Comparison of ENCODE assay signal across 1 cellular context in the genomic region with DNA sequence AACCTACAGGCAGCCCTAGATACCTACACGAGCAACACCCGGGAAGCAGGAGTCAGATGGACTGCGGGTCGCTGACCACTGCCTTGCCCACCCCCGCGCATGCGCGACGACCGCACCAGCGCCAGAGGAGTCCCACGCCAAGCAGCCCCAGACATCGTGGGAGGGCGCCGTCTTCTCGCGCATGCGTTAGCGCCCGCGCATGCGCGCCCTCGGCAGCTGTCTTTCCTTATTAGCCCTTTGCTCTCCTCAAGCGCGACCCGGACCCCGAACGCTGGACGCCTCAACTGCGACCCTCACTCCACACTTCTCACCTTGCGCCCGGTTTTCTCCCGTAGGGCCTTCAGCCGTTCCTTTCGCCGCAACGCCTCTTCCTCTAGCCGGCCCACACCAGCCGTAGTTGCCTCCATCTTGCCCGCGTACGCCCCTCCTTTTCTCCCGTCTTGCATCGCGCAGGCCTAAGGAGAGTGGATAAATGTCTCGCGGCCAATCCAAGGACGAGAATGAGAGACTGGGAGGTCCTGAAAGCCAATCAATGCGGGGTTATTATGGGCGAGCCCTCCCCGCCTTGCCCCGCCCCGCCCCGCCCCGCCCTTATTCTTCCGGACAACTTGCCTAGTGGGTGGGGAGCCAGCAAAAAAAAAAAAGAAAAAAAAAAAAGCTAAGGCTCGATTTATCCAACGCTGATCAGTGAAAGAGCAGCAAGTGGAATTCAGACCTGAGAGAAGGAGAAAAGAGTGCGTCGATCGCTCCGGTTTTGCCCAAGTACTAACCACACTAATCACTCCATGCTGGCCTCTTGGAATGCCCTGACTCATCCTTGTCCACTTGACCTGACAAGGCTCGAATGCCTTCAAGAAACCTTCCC.
TF ChIP-seq lines count a peak whose summit lies in the region.

A gene (minus strand): TSS at position 420 of the 865 bp plus-strand sequence. CDS start 13 bp downstream, at position 407.

TF ChIP-seq in HepG2, 621 proteins besides CTCF, POLR2A, EP300 and RAD21 (continued from another document and continues in another):
- TF ChIP-seq, protein P1, sequence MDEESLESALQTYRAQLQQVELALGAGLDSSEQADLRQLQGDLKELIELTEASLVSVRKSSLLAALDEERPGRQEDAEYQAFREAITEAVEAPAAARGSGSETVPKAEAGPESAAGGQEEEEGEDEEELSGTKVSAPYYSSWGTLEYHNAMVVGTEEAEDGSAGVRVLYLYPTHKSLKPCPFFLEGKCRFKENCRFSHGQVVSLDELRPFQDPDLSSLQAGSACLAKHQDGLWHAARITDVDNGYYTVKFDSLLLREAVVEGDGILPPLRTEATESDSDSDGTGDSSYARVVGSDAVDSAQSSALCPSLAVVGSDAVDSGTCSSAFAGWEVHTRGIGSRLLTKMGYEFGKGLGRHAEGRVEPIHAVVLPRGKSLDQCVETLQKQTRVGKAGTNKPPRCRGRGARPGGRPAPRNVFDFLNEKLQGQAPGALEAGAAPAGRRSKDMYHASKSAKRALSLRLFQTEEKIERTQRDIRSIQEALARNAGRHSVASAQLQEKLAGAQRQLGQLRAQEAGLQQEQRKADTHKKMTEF (CRISPR knock-in tag; IDR thresholded peaks at IDR 0.05), result peak; percentile 73; the same call in 1 of the 2 replicates
- no peak for TF ChIP-seq TOE1 (CRISPR knock-in tag; IDR thresholded peaks at IDR 0.05)
- TF ChIP-seq RFX5 (IDR thresholded peaks at IDR 0.05; ENCODE audit: low read depth, low read length), result no peak
- peak; percentile 16; the same call in 1 of the 2 replicates for TF ChIP-seq ZNF83 (CRISPR knock-in tag; IDR thresholded peaks at IDR 0.05; ENCODE audit: borderline replicate concordance)
- TF ChIP-seq ZNF354B (CRISPR knock-in tag; IDR thresholded peaks at IDR 0.05), result no peak
- peak; percentile 78 for TF ChIP-seq ZBTB20 (CRISPR knock-in tag; IDR thresholded peaks at IDR 0.05; ENCODE audit: borderline replicate concordance, low read depth)
- peak; percentile 83 for TF ChIP-seq GATAD2A (CRISPR knock-in tag; IDR thresholded peaks at IDR 0.05)
- TF ChIP-seq RNF2 (conservative IDR thresholded peaks at IDR 0.05; ENCODE audit: low read depth), result 0 out of 2 replicates have a peak, but pooled peaks have one; percentile 33
- no peak for TF ChIP-seq NKX3-1 (CRISPR knock-in tag; IDR thresholded peaks at IDR 0.05)
- TF ChIP-seq MIER3 (CRISPR knock-in tag; IDR thresholded peaks at IDR 0.05; ENCODE audit: borderline replicate concordance), result peak; percentile 61; the same call in 1 of the 2 replicates
- TF ChIP-seq ZNF7 (CRISPR knock-in tag; IDR thresholded peaks at IDR 0.05), result no peak
- peak; percentile 56 for TF ChIP-seq HNRNPLL (IDR thresholded peaks at IDR 0.05; ENCODE audit: low read depth, low read length, poor library complexity, severe bottlenecking)
- TF ChIP-seq SOX6 (IDR thresholded peaks at IDR 0.05), result no peak
- TF ChIP-seq SOX6 (CRISPR knock-in tag; IDR thresholded peaks at IDR 0.05), result peak; percentile 46; the same call in 1 of the 2 replicates
- TF ChIP-seq ZNF678 (CRISPR knock-in tag; IDR thresholded peaks at IDR 0.05), result no peak
- TF ChIP-seq ZZZ3 (CRISPR knock-in tag; IDR thresholded peaks at IDR 0.05; ENCODE audit: borderline replicate concordance), result no peak
- TF ChIP-seq MAFK (conservative IDR thresholded peaks at IDR 0.05 in 1 of 2, IDR thresholded peaks at IDR 0.05 in 1 of 2; ENCODE audit: low read length in 2 of 2), result no peak
- TF ChIP-seq, protein P2, sequence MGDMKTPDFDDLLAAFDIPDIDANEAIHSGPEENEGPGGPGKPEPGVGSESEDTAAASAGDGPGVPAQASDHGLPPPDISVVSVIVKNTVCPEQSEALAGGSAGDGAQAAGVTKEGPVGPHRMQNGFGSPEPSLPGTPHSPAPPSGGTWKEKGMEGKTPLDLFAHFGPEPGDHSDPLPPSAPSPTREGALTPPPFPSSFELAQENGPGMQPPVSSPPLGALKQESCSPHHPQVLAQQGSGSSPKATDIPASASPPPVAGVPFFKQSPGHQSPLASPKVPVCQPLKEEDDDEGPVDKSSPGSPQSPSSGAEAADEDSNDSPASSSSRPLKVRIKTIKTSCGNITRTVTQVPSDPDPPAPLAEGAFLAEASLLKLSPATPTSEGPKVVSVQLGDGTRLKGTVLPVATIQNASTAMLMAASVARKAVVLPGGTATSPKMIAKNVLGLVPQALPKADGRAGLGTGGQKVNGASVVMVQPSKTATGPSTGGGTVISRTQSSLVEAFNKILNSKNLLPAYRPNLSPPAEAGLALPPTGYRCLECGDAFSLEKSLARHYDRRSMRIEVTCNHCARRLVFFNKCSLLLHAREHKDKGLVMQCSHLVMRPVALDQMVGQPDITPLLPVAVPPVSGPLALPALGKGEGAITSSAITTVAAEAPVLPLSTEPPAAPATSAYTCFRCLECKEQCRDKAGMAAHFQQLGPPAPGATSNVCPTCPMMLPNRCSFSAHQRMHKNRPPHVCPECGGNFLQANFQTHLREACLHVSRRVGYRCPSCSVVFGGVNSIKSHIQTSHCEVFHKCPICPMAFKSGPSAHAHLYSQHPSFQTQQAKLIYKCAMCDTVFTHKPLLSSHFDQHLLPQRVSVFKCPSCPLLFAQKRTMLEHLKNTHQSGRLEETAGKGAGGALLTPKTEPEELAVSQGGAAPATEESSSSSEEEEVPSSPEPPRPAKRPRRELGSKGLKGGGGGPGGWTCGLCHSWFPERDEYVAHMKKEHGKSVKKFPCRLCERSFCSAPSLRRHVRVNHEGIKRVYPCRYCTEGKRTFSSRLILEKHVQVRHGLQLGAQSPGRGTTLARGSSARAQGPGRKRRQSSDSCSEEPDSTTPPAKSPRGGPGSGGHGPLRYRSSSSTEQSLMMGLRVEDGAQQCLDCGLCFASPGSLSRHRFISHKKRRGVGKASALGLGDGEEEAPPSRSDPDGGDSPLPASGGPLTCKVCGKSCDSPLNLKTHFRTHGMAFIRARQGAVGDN (CRISPR knock-in tag; IDR thresholded peaks at IDR 0.05), result peak; percentile 92
- no peak for TF ChIP-seq TRIM24 (CRISPR knock-in tag; IDR thresholded peaks at IDR 0.05)
- TF ChIP-seq, protein P3, sequence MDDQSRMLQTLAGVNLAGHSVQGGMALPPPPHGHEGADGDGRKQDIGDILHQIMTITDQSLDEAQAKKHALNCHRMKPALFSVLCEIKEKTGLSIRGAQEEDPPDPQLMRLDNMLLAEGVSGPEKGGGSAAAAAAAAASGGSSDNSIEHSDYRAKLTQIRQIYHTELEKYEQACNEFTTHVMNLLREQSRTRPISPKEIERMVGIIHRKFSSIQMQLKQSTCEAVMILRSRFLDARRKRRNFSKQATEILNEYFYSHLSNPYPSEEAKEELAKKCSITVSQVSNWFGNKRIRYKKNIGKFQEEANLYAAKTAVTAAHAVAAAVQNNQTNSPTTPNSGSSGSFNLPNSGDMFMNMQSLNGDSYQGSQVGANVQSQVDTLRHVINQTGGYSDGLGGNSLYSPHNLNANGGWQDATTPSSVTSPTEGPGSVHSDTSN (CRISPR knock-in tag; IDR thresholded peaks at IDR 0.05; ENCODE audit: borderline replicate concordance), result no peak
- TF ChIP-seq, protein P4, sequence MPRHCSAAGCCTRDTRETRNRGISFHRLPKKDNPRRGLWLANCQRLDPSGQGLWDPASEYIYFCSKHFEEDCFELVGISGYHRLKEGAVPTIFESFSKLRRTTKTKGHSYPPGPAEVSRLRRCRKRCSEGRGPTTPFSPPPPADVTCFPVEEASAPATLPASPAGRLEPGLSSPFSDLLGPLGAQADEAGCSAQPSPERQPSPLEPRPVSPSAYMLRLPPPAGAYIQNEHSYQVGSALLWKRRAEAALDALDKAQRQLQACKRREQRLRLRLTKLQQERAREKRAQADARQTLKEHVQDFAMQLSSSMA (CRISPR knock-in tag; IDR thresholded peaks at IDR 0.05), result 0 out of 2 replicates have a peak, but pooled peaks have one; percentile 3
- TF ChIP-seq, protein P5, sequence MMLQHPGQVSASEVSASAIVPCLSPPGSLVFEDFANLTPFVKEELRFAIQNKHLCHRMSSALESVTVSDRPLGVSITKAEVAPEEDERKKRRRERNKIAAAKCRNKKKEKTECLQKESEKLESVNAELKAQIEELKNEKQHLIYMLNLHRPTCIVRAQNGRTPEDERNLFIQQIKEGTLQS (CRISPR knock-in tag; IDR thresholded peaks at IDR 0.05), result 0 out of 2 replicates have a peak, but pooled peaks have one; percentile 6
- no peak for TF ChIP-seq TAF15 (IDR thresholded peaks at IDR 0.05; ENCODE audit: low read depth, low read length, poor library complexity, severe bottlenecking)
- no peak for TF ChIP-seq ETV6 (CRISPR knock-in tag; conservative IDR thresholded peaks at IDR 0.05)
- TF ChIP-seq ZNF136 (CRISPR knock-in tag; IDR thresholded peaks at IDR 0.05; ENCODE audit: low read depth), result 0 out of 2 replicates have a peak, but pooled peaks have one; percentile 17
- peak; percentile 94 for TF ChIP-seq SRF (IDR thresholded peaks at IDR 0.05; ENCODE audit: low read depth, low read length)
- TF ChIP-seq, protein P6, sequence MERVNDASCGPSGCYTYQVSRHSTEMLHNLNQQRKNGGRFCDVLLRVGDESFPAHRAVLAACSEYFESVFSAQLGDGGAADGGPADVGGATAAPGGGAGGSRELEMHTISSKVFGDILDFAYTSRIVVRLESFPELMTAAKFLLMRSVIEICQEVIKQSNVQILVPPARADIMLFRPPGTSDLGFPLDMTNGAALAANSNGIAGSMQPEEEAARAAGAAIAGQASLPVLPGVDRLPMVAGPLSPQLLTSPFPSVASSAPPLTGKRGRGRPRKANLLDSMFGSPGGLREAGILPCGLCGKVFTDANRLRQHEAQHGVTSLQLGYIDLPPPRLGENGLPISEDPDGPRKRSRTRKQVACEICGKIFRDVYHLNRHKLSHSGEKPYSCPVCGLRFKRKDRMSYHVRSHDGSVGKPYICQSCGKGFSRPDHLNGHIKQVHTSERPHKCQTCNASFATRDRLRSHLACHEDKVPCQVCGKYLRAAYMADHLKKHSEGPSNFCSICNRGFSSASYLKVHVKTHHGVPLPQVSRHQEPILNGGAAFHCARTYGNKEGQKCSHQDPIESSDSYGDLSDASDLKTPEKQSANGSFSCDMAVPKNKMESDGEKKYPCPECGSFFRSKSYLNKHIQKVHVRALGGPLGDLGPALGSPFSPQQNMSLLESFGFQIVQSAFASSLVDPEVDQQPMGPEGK (CRISPR knock-in tag; IDR thresholded peaks at IDR 0.05), result peak; percentile 31
- peak; percentile 77 for TF ChIP-seq ZNF883 (CRISPR knock-in tag; IDR thresholded peaks at IDR 0.05; ENCODE audit: not compliant biosample characterization)
- TF ChIP-seq, protein P7, sequence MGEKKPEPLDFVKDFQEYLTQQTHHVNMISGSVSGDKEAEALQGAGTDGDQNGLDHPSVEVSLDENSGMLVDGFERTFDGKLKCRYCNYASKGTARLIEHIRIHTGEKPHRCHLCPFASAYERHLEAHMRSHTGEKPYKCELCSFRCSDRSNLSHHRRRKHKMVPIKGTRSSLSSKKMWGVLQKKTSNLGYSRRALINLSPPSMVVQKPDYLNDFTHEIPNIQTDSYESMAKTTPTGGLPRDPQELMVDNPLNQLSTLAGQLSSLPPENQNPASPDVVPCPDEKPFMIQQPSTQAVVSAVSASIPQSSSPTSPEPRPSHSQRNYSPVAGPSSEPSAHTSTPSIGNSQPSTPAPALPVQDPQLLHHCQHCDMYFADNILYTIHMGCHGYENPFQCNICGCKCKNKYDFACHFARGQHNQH (CRISPR knock-in tag; IDR thresholded peaks at IDR 0.05), result peak; percentile 59; the same call in 1 of the 2 replicates
- peak; percentile 18; the same call in 1 of the 2 replicates for TF ChIP-seq ZNF709 (CRISPR knock-in tag; IDR thresholded peaks at IDR 0.05)
- TF ChIP-seq, protein P8, sequence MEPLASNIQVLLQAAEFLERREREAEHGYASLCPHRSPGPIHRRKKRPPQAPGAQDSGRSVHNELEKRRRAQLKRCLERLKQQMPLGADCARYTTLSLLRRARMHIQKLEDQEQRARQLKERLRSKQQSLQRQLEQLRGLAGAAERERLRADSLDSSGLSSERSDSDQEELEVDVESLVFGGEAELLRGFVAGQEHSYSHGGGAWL (CRISPR knock-in tag; IDR thresholded peaks at IDR 0.05), result peak; percentile 78
- no peak for TF ChIP-seq RBM39 (IDR thresholded peaks at IDR 0.05; ENCODE audit: low read depth, low read length, poor library complexity, severe bottlenecking)
- no peak for TF ChIP-seq SMAD9 (CRISPR knock-in tag; IDR thresholded peaks at IDR 0.05)
- no peak for TF ChIP-seq NR2F6 (IDR thresholded peaks at IDR 0.05)
- no peak for TF ChIP-seq NR2F6 (CRISPR knock-in tag; IDR thresholded peaks at IDR 0.05)
- TF ChIP-seq, protein P9, sequence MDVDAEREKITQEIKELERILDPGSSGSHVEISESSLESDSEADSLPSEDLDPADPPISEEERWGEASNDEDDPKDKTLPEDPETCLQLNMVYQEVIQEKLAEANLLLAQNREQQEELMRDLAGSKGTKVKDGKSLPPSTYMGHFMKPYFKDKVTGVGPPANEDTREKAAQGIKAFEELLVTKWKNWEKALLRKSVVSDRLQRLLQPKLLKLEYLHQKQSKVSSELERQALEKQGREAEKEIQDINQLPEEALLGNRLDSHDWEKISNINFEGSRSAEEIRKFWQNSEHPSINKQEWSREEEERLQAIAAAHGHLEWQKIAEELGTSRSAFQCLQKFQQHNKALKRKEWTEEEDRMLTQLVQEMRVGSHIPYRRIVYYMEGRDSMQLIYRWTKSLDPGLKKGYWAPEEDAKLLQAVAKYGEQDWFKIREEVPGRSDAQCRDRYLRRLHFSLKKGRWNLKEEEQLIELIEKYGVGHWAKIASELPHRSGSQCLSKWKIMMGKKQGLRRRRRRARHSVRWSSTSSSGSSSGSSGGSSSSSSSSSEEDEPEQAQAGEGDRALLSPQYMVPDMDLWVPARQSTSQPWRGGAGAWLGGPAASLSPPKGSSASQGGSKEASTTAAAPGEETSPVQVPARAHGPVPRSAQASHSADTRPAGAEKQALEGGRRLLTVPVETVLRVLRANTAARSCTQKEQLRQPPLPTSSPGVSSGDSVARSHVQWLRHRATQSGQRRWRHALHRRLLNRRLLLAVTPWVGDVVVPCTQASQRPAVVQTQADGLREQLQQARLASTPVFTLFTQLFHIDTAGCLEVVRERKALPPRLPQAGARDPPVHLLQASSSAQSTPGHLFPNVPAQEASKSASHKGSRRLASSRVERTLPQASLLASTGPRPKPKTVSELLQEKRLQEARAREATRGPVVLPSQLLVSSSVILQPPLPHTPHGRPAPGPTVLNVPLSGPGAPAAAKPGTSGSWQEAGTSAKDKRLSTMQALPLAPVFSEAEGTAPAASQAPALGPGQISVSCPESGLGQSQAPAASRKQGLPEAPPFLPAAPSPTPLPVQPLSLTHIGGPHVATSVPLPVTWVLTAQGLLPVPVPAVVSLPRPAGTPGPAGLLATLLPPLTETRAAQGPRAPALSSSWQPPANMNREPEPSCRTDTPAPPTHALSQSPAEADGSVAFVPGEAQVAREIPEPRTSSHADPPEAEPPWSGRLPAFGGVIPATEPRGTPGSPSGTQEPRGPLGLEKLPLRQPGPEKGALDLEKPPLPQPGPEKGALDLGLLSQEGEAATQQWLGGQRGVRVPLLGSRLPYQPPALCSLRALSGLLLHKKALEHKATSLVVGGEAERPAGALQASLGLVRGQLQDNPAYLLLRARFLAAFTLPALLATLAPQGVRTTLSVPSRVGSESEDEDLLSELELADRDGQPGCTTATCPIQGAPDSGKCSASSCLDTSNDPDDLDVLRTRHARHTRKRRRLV (CRISPR knock-in tag; IDR thresholded peaks at IDR 0.05), result peak; percentile 58; the same call in 1 of the 2 replicates
- TF ChIP-seq U2AF2 (IDR thresholded peaks at IDR 0.05; ENCODE audit: low read depth, low read length), result no peak
- TF ChIP-seq ZNF10 (CRISPR knock-in tag; IDR thresholded peaks at IDR 0.05; ENCODE audit: borderline replicate concordance, low read depth), result no peak
- no peak for TF ChIP-seq ZNF543 (CRISPR knock-in tag; IDR thresholded peaks at IDR 0.05)
- TF ChIP-seq ZNF451 (CRISPR knock-in tag; IDR thresholded peaks at IDR 0.05), result peak; percentile 78
- 0 out of 2 replicates have a peak, but pooled peaks have one; percentile 53 for TF ChIP-seq ZNF546 (CRISPR knock-in tag; conservative IDR thresholded peaks at IDR 0.05)
